ENCODE assay signal across 1 cellular context in the genomic region with DNA sequence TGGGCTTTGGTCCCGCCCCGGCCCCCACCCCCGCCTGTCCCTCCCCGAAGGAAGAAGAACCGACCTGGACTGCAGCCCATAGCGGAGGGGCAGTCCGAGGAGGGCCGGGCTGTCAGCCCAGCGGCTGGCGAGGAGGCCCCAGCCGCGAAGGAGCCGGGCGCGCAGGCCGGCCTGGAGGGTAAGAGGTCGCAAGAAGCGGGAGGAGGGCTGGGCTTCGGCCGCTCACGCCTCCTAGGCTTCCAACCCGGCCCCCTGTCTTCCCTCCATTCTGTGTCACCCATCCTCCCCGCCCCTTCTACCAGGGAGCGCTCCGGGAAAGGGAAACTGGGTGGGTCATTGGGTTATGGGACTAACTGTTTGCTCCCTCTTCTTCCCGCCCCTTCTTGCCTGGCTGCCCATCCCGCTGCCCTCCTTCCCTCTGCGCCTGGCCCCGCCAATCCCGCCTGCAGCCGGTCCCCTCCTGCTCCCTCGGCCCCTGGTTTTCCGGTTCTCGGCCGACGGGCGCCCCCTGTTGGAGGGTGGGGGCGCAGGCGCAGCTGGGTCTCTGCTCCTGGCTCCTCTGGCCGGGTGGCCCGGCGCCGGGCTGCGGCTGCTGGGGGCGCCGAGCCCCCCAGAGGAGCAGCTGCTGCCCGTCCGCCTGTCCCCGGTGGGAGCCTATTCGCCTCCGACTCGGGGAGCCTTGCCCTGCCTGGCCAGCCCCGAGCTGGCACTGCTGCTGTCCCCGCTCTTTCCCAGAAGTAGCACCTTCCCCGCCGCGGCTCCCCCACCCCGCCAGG.
TF ChIP-seq lines count a peak whose summit lies in the region.

No MANE protein-coding gene starts in this region.

TF ChIP-seq in HepG2, 621 proteins besides CTCF, POLR2A, EP300 and RAD21 (continued from another document):
- TF ChIP-seq, protein P1, sequence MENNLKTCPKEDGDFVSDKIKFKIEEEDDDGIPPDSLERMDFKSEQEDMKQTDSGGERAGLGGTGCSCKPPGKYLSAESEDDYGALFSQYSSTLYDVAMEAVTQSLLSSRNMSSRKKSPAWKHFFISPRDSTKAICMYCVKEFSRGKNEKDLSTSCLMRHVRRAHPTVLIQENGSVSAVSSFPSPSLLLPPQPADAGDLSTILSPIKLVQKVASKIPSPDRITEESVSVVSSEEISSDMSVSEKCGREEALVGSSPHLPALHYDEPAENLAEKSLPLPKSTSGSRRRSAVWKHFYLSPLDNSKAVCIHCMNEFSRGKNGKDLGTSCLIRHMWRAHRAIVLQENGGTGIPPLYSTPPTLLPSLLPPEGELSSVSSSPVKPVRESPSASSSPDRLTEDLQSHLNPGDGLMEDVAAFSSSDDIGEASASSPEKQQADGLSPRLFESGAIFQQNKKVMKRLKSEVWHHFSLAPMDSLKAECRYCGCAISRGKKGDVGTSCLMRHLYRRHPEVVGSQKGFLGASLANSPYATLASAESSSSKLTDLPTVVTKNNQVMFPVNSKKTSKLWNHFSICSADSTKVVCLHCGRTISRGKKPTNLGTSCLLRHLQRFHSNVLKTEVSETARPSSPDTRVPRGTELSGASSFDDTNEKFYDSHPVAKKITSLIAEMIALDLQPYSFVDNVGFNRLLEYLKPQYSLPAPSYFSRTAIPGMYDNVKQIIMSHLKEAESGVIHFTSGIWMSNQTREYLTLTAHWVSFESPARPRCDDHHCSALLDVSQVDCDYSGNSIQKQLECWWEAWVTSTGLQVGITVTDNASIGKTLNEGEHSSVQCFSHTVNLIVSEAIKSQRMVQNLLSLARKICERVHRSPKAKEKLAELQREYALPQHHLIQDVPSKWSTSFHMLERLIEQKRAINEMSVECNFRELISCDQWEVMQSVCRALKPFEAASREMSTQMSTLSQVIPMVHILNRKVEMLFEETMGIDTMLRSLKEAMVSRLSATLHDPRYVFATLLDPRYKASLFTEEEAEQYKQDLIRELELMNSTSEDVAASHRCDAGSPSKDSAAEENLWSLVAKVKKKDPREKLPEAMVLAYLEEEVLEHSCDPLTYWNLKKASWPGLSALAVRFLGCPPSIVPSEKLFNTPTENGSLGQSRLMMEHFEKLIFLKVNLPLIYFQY (CRISPR knock-in tag; IDR thresholded peaks at IDR 0.05; ENCODE audit: borderline replicate concordance): peak; percentile 69; the same call in 1 of the 2 replicates
- TF ChIP-seq, protein P2, sequence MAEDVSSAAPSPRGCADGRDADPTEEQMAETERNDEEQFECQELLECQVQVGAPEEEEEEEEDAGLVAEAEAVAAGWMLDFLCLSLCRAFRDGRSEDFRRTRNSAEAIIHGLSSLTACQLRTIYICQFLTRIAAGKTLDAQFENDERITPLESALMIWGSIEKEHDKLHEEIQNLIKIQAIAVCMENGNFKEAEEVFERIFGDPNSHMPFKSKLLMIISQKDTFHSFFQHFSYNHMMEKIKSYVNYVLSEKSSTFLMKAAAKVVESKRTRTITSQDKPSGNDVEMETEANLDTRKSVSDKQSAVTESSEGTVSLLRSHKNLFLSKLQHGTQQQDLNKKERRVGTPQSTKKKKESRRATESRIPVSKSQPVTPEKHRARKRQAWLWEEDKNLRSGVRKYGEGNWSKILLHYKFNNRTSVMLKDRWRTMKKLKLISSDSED (CRISPR knock-in tag; IDR thresholded peaks at IDR 0.05): no peak
- TF ChIP-seq MAZ (IDR thresholded peaks at IDR 0.05; ENCODE audit: borderline replicate concordance, low read depth, low read length) (peak; percentile 69; the same call in 1 of the 2 replicates), MAZ (CRISPR knock-in tag; IDR thresholded peaks at IDR 0.05; ENCODE audit: low read depth) (peak; percentile 63; the same call in 1 of the 2 replicates), FOXK1 (CRISPR knock-in tag; IDR thresholded peaks at IDR 0.05; ENCODE audit: borderline replicate concordance, low read depth) (peak; percentile 42; the same call in 1 of the 2 replicates), NFKBIZ (CRISPR knock-in tag; IDR thresholded peaks at IDR 0.05) (no peak), GATAD2A (CRISPR knock-in tag; IDR thresholded peaks at IDR 0.05) (peak; percentile 58; the same call in 1 of the 2 replicates), ZNF572 (CRISPR knock-in tag; IDR thresholded peaks at IDR 0.05) (0 out of 2 replicates have a peak, but pooled peaks have one; percentile 58), ZNF30 (CRISPR knock-in tag; IDR thresholded peaks at IDR 0.05) (no peak), ZBTB7B (CRISPR knock-in tag; IDR thresholded peaks at IDR 0.05) (peak; percentile 50; the same call in 1 of the 2 replicates), HCFC1 (IDR thresholded peaks at IDR 0.05; ENCODE audit: low read depth, low read length) (peak; percentile 23; the same call in 1 of the 2 replicates), KDM3A (CRISPR knock-in tag; IDR thresholded peaks at IDR 0.05; ENCODE audit: low read depth) (peak; percentile 23; the same call in 1 of the 2 replicates), ZNF850 (CRISPR knock-in tag; conservative IDR thresholded peaks at IDR 0.05) (0 out of 2 replicates have a peak, but pooled peaks have one; percentile 53), AGO2 (optimal IDR thresholded peaks at IDR 0.05; ENCODE audit: low read depth, low read length) (peak; percentile 21), ZNF34 (CRISPR knock-in tag; IDR thresholded peaks at IDR 0.05; ENCODE audit: borderline replicate concordance) (0 out of 2 replicates have a peak, but pooled peaks have one; percentile 24)
- TF ChIP-seq, protein P3, sequence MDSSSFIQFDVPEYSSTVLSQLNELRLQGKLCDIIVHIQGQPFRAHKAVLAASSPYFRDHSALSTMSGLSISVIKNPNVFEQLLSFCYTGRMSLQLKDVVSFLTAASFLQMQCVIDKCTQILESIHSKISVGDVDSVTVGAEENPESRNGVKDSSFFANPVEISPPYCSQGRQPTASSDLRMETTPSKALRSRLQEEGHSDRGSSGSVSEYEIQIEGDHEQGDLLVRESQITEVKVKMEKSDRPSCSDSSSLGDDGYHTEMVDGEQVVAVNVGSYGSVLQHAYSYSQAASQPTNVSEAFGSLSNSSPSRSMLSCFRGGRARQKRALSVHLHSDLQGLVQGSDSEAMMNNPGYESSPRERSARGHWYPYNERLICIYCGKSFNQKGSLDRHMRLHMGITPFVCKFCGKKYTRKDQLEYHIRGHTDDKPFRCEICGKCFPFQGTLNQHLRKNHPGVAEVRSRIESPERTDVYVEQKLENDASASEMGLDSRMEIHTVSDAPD (CRISPR knock-in tag; IDR thresholded peaks at IDR 0.05): 0 out of 2 replicates have a peak, but pooled peaks have one; percentile 39
